8 cellular contexts compared by ENCODE assay signal in genomic region chr10:3066317-3066931, GRCh38. TPM values are rescaled to one million over a fixed set of nuclear protein-coding genes. Genes with fewer than 3 reads are reported as not detected.
DNase-seq lines count a peak whose midpoint lies in the region; ATAC-seq and TF ChIP-seq lines count a peak whose summit lies in the region.

No MANE protein-coding gene starts in this region.

- peaks cover under 1% of the 10 kb centered on the region for H3K36me3 ChIP-seq in CD4-positive, CD25-positive, alpha-beta regulatory T cell (ENCODE audit: control insufficient read depth, insufficient read depth, low read length)
- peaks cover 19% of the 10 kb centered on the region for H3K36me3 ChIP-seq in NT2/D1 (ENCODE audit: insufficient read depth, insufficient read length, low read length)
- no peaks in the 10 kb centered on the region for H3K36me3 ChIP-seq in endocrine pancreas (ENCODE audit: control insufficient read depth, insufficient read depth, low read length)
- no peaks in the 10 kb centered on the region for H3K36me3 ChIP-seq in neural progenitor cell

- H3K79me2 ChIP-seq in neural progenitor cell (ENCODE audit: low read depth): peaks cover 18% of the 10 kb centered on the region

- peaks cover 3% of the 10 kb centered on the region for H4K20me1 ChIP-seq in neural progenitor cell (ENCODE audit: low read depth)

- H3K4me2 ChIP-seq in neural progenitor cell: peak overlapping the region; percentile 81

- H3K4me3 Mint-ChIP-seq in CD4-positive, CD25-positive, alpha-beta regulatory T cell: peak overlapping the region; percentile 77 to 92 (median 84)
- H3K4me3 Mint-ChIP-seq in neural progenitor cell: peak overlapping the region; percentile 82

- ATAC-seq in CD4-positive, CD25-positive, alpha-beta regulatory T cell (ENCODE audit: low read depth in 2 of 2): no peak
- ATAC-seq in HG03139 (IDR thresholded peaks at IDR 0.05; ENCODE audit: unreplicated experiment) (no peak), HG03521 (IDR thresholded peaks at IDR 0.05; ENCODE audit: unreplicated experiment) (no peak), HG03571 (IDR thresholded peaks at IDR 0.05; ENCODE audit: unreplicated experiment) (no peak)

- TF ChIP-seq CTCF in neural progenitor cell (IDR thresholded peaks at IDR 0.05): no peak

- H3K36me3 Mint-ChIP-seq in CD4-positive, CD25-positive, alpha-beta regulatory T cell: no peaks in the 10 kb centered on the region
- peaks cover 8% of the 10 kb centered on the region for H3K36me3 Mint-ChIP-seq in neural progenitor cell

- no peaks in the 10 kb centered on the region for H3K27me3 Mint-ChIP-seq in CD4-positive, CD25-positive, alpha-beta regulatory T cell
- H3K27me3 Mint-ChIP-seq in neural progenitor cell (ENCODE audit: insufficient read depth, low read depth): peaks cover 35% of the 10 kb centered on the region

- no peak for DNase-seq in CD4-positive, CD25-positive, alpha-beta regulatory T cell
- DNase-seq in NT2/D1 (ENCODE audit: low read depth, low spot score) (no peak), neural progenitor cell (ENCODE audit: low spot score) (peak; percentile 43), NCI-H524 (lab: John Stamatoyannopoulos, UW) (no peak)

- H3F3A ChIP-seq in neural progenitor cell (ENCODE audit: low read depth): peaks cover 29% of the 10 kb centered on the region

- no peak overlapping the region for H3K4me3 ChIP-seq in CD4-positive, CD25-positive, alpha-beta regulatory T cell (ENCODE audit: low read depth, low read length)
- H3K4me3 ChIP-seq in NT2/D1 (ENCODE audit: insufficient read length, low read depth): peak overlapping the region; percentile 40
- no peak overlapping the region for H3K4me3 ChIP-seq in endocrine pancreas (ENCODE audit: control insufficient read depth, insufficient read depth, low read length)
- H3K4me3 ChIP-seq in neural progenitor cell: peak overlapping the region; percentile 91

- H3K27me3 ChIP-seq in CD4-positive, CD25-positive, alpha-beta regulatory T cell (ENCODE audit: control insufficient read depth, insufficient read depth, low read length): no peaks in the 10 kb centered on the region
- peaks cover 18% of the 10 kb centered on the region for H3K27me3 ChIP-seq in NT2/D1 (ENCODE audit: insufficient read depth, insufficient read length)
- H3K27me3 ChIP-seq in endocrine pancreas (ENCODE audit: control insufficient read depth, insufficient read depth, low read length): no peaks in the 10 kb centered on the region
- H3K27me3 ChIP-seq in neural progenitor cell: peaks cover 44% of the 10 kb centered on the region

- no peak overlapping the region for H3K27ac ChIP-seq in CD4-positive, CD25-positive, alpha-beta regulatory T cell (ENCODE audit: insufficient read depth, low read length, poor library complexity, severe bottlenecking)
- no peak overlapping the region for H3K27ac ChIP-seq in neural progenitor cell

- no peaks in the 10 kb centered on the region for H3K9me3 ChIP-seq in CD4-positive, CD25-positive, alpha-beta regulatory T cell (ENCODE audit: control insufficient read depth in 2 of 2, low read length in 2 of 2)
- H3K9me3 ChIP-seq in NT2/D1 (ENCODE audit: insufficient read depth, low read length): no peaks in the 10 kb centered on the region
- H3K9me3 ChIP-seq in endocrine pancreas (ENCODE audit: control insufficient read depth, low read length): no peaks in the 10 kb centered on the region
- no peaks in the 10 kb centered on the region for H3K9me3 ChIP-seq in neural progenitor cell (ENCODE audit: low read depth)

- no peaks in the 10 kb centered on the region for H3K9me3 Mint-ChIP-seq in CD4-positive, CD25-positive, alpha-beta regulatory T cell
- no peaks in the 10 kb centered on the region for H3K9me3 Mint-ChIP-seq in neural progenitor cell

- peak overlapping the region; percentile 67 for H3K9ac ChIP-seq in NT2/D1 (ENCODE audit: insufficient read length, low read depth)
- H3K9ac ChIP-seq in endocrine pancreas (ENCODE audit: control insufficient read depth, insufficient read depth, low read length): peak overlapping the region; percentile 58
- no peak overlapping the region for H3K9ac ChIP-seq in neural progenitor cell

- peak overlapping the region in 1 of 3 donors; percentile 51 for H3K27ac Mint-ChIP-seq in CD4-positive, CD25-positive, alpha-beta regulatory T cell
- H3K27ac Mint-ChIP-seq in neural progenitor cell: no peak overlapping the region

- peaks cover 22% of the 10 kb centered on the region for H3K4me1 ChIP-seq in CD4-positive, CD25-positive, alpha-beta regulatory T cell (ENCODE audit: control insufficient read depth, insufficient read depth, low read length, poor library complexity, severe bottlenecking)
- H3K4me1 ChIP-seq in NT2/D1 (ENCODE audit: insufficient read depth, insufficient read length) (peaks cover 5% of the 10 kb centered on the region), endocrine pancreas (ENCODE audit: control insufficient read depth, insufficient read depth, low read length) (no peaks in the 10 kb centered on the region), neural progenitor cell (peaks cover 17% of the 10 kb centered on the region)

- peak overlapping the region; percentile 96 for H2AFZ ChIP-seq in neural progenitor cell (replicated peaks)

- H3K4me1 Mint-ChIP-seq in CD4-positive, CD25-positive, alpha-beta regulatory T cell: peaks cover 12 to 24% (median 16%) of the 10 kb centered on the region in 4 donors
- H3K4me1 Mint-ChIP-seq in neural progenitor cell: peaks cover 7% of the 10 kb centered on the region

RNA-seq across cellular contexts. Expression of gene PFKP, which starts 0.9 kb away (rescaled TPM):
- 103 TPM for total RNA-seq in CD4-positive, CD25-positive, alpha-beta regulatory T cell
- polyA plus RNA-seq in CD4-positive, CD25-positive, alpha-beta regulatory T cell: 10 to 100 TPM; 43.1 to 56.8 (median 50.5) TPM
- total RNA-seq in neural progenitor cell (ENCODE audit: low replicate concordance): 55.2 and 71.2 TPM in 2 replicates

Comparison
In these comparisons a context has a peak if more than half of its experiments do, and no peak if none do; other contexts are left out.
1. H3K4me3 ChIP-seq: peak in NT2/D1 (single experiment) and neural progenitor cell (single experiment); none in CD4-positive, CD25-positive, alpha-beta regulatory T cell (single experiment) and endocrine pancreas (single experiment).